ENCODE assay signal across 8 cellular contexts in the genomic region with DNA sequence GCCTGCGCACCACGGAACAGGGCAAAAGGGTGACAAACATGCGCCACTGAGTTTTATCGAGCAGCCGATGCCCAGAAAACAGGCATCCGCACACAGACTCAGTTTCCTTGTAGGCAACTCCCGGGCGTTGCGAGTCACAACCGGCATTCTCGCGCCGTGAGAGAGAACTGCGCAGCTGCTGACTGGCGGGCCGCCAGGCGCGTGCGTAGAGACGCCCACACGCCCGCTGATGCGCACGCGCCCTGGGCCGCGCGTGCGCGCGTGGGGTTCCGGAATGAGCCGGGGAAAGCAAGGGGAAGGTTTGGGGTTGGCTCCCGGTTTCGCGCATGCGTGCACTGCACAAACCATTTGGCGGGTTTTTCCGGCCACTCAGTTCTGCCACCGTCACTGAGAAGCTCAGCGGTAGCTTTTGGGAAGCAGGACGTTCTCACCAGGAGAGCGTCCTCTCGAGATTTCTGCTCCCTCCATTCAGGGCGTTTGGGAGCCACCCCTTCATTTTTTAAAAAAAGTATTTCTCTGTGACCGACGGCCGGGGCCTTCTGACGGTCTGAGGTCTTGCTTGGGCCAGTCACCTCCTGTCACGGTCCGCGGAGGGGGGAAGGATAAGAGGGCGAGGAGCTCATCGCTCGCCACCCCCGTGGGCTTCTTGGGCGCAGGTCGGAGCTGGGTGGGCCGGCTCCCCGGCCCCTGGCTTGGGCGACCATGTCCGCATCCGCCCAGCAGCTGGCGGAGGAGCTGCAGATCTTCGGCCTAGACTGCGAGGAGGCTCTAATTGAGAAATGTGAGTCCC. TPM values are rescaled to one million over a fixed set of nuclear protein-coding genes. Genes with fewer than 3 reads are reported as not detected.
DNase-seq lines count a peak whose midpoint lies in the region; ATAC-seq, FAIRE-seq and TF ChIP-seq lines count a peak whose summit lies in the region.

A gene with protein sequence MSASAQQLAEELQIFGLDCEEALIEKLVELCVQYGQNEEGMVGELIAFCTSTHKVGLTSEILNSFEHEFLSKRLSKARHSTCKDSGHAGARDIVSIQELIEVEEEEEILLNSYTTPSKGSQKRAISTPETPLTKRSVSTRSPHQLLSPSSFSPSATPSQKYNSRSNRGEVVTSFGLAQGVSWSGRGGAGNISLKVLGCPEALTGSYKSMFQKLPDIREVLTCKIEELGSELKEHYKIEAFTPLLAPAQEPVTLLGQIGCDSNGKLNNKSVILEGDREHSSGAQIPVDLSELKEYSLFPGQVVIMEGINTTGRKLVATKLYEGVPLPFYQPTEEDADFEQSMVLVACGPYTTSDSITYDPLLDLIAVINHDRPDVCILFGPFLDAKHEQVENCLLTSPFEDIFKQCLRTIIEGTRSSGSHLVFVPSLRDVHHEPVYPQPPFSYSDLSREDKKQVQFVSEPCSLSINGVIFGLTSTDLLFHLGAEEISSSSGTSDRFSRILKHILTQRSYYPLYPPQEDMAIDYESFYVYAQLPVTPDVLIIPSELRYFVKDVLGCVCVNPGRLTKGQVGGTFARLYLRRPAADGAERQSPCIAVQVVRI (plus strand): TSS at position 372 of the 790 bp plus-strand sequence. CDS start 331 bp downstream, at position 703.

- DNase-seq in AG20443 (ENCODE audit: low spot score) = peak; percentile 100
- DNase-seq in NCI-H460 (ENCODE audit: extremely low read depth, low read depth) = peak; percentile 90
- peak; percentile 98 for DNase-seq in activated CD4-positive, CD25-positive, alpha-beta regulatory T cell treated with anti-CD3 and anti-CD28 coated beads, Interleukin-2, amount 50 U/mL, for 72 hours
- DNase-seq in cerebellar cortex (ENCODE audit: low spot score) = peak; percentile 92
- peak; percentile 98 for DNase-seq in kidney
- peak; percentile 94 to 96 for DNase-seq in stimulated activated CD4-positive, alpha-beta T cell treated with anti-CD3 and anti-CD28 coated beads, Interleukin-15, amount 100 ng/mL, for 1 hour (ENCODE audit: low read depth in 1 of 2, low spot score in 1 of 2)

- TF ChIP-seq POLR2A in GM19099 (IDR thresholded peaks at IDR 0.05; ENCODE audit: extremely low read depth, insufficient read length, low read depth) = peak; percentile 98

- peak within 1 kb of the TSS; percentile 90 to 99 for H3K27ac ChIP-seq in kidney (ENCODE audit: low read depth in 2 of 2, low read length in 2 of 2)

- intact Hi-C loops in kidney (cut with DNase I) = no loop called here

- H3K4me3 ChIP-seq in kidney (ENCODE audit: low read length in 2 of 2) = peak within 1 kb of the TSS; percentile 81 to 98

- no peak for TF ChIP-seq CTCF in kidney (IDR thresholded peaks at IDR 0.05; ENCODE audit: borderline replicate concordance, extremely low read depth, insufficient read depth)

- peak within 1 kb of the TSS; percentile 93 to 99 for H3K9ac ChIP-seq in kidney (ENCODE audit: low read length in 2 of 2)

- FAIRE-seq in kidney (lab: Jason Lieb, UNC) = no peak

- no peaks in the 10 kb centered on the region for H3K9me3 ChIP-seq in kidney (ENCODE audit: control insufficient read depth in 1 of 2, low read length in 2 of 2)

- no peaks in the 10 kb centered on the region for H3K36me3 ChIP-seq in kidney (ENCODE audit: control insufficient read depth in 1 of 2, insufficient read depth in 2 of 2, low read length in 2 of 2)

- peaks cover 6 to 13% of the 10 kb centered on the region in 2 donors for H3K4me1 ChIP-seq in kidney (ENCODE audit: control insufficient read depth in 1 of 2, insufficient read depth in 1 of 2, low read depth in 1 of 2, low read length in 2 of 2)

- peak; percentile 79 for ATAC-seq in HG03378 (IDR thresholded peaks at IDR 0.05; ENCODE audit: unreplicated experiment)

RNA-seq across cellular contexts. Expression of the gene that starts here (rescaled TPM):
- 3.4 and 7.0 TPM in 2 replicates for total RNA-seq in NCI-H460 (2014; rRNA removed; shearing (Covaris generic))
- 13.2 and 29.6 TPM in 2 replicates for polyA plus RNA-seq in NCI-H460 (2014; cell fraction: nucleus; rRNA removed)
- 6.5 TPM for total RNA-seq in kidney
- polyA plus RNA-seq in kidney (ENCODE audit: insufficient read depth, low read depth, low replicate concordance) = 13.6 TPM

Comparison
In these comparisons a context has a peak if more than half of its experiments do, and no peak if none do; other contexts are left out.
1. Peak in every context shown above with its lines: DNase-seq, ATAC-seq, H3K4me3 ChIP-seq and H3K27ac ChIP-seq.